1 cellular context compared by ENCODE assay signal in genomic region chr16:49911430-49911829, GRCh38.
TF ChIP-seq lines count a peak whose summit lies in the region.

No MANE protein-coding gene starts in this region.

TF ChIP-seq in H1, 55 proteins besides CTCF, POLR2A, EP300 and RAD21:
- TF ChIP-seq JUN (IDR thresholded peaks at IDR 0.05; ENCODE audit: low read depth, low read length) (no peak), EGR1 (IDR thresholded peaks at IDR 0.05; ENCODE audit: borderline replicate concordance, low read depth, low read length) (no peak), PHF8 (conservative IDR thresholded peaks at IDR 0.05; ENCODE audit: low read depth, low read length) (no peak), KDM1A (IDR thresholded peaks at IDR 0.05; ENCODE audit: borderline replicate concordance, low read length) (no peak), CBX5 (IDR thresholded peaks at IDR 0.05; ENCODE audit: low read depth, low read length) (no peak), TAF1 (IDR thresholded peaks at IDR 0.05; ENCODE audit: low read depth, low read length) (no peak), TEAD4 (IDR thresholded peaks at IDR 0.05; ENCODE audit: low read depth, low read length) (no peak), CTBP2 (IDR thresholded peaks at IDR 0.05; ENCODE audit: borderline replicate concordance, insufficient read depth, insufficient read length, low read length) (no peak), CBX8 (IDR thresholded peaks at IDR 0.05; ENCODE audit: borderline replicate concordance, low read depth, low read length) (no peak), FOSL1 (IDR thresholded peaks at IDR 0.05; ENCODE audit: insufficient read depth, low read depth, low read length) (no peak), YY1 (IDR thresholded peaks at IDR 0.05; ENCODE audit: low read depth, low read length) (no peak), ZNF274 (IDR thresholded peaks at IDR 0.05; ENCODE audit: borderline replicate concordance, extremely low read depth, low read length) (no peak), SAP30 (IDR thresholded peaks at IDR 0.05; ENCODE audit: insufficient read depth, insufficient replicate concordance, low read length) (no peak), MAFK (IDR thresholded peaks at IDR 0.05; ENCODE audit: low read depth, low read length) (no peak), CHD2 (IDR thresholded peaks at IDR 0.05; ENCODE audit: low read length) (no peak), GABPA (IDR thresholded peaks at IDR 0.05; ENCODE audit: borderline replicate concordance, insufficient read depth, low read length) (no peak), TAF7 (optimal IDR thresholded peaks at IDR 0.05; ENCODE audit: borderline replicate concordance, low read depth, low read length) (no peak), SIRT6 (IDR thresholded peaks at IDR 0.05; ENCODE audit: low read length) (no peak), CREB1 (IDR thresholded peaks at IDR 0.05) (no peak), HDAC6 (IDR thresholded peaks at IDR 0.05; ENCODE audit: low read depth, low read length) (no peak)
